In the genomic region with DNA sequence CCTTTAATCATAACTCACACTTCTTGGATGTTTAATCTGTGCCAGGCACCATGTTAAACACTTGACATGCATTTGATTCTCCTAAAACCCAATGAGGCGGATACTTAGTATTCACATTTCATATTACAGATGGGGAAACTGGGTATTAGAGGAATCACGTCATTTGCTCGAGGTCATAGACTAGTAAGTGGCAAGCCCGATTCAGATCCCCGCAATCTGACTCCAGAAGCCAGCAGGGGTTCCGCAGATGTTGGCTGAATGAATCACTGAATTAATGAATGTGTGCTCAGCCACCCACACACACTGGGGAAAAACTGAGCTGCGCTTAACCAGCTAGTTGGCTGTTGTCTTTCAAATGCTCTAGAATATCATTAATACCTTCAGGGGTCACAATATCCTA, we compare ENCODE assay signal across 1 cellular context.
TF ChIP-seq lines count a peak whose summit lies in the region.

No MANE protein-coding gene starts in this region.

TF ChIP-seq in GM23338, 12 proteins besides CTCF, POLR2A, EP300 and RAD21 (continued from another document):
- TF ChIP-seq, protein P1, sequence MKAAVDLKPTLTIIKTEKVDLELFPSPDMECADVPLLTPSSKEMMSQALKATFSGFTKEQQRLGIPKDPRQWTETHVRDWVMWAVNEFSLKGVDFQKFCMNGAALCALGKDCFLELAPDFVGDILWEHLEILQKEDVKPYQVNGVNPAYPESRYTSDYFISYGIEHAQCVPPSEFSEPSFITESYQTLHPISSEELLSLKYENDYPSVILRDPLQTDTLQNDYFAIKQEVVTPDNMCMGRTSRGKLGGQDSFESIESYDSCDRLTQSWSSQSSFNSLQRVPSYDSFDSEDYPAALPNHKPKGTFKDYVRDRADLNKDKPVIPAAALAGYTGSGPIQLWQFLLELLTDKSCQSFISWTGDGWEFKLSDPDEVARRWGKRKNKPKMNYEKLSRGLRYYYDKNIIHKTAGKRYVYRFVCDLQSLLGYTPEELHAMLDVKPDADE (IDR thresholded peaks at IDR 0.05) = no peak
- no peak for TF ChIP-seq JUNB (IDR thresholded peaks at IDR 0.05; ENCODE audit: unreplicated experiment)
- TF ChIP-seq ZNF462 (CRISPR knock-in tag; IDR thresholded peaks at IDR 0.05) = no peak
- no peak for TF ChIP-seq ZNF331 (CRISPR knock-in tag; IDR thresholded peaks at IDR 0.05; ENCODE audit: low read depth)
- TF ChIP-seq REST (IDR thresholded peaks at IDR 0.05; ENCODE audit: unreplicated experiment) = no peak
- no peak for TF ChIP-seq CREB1 (CRISPR knock-in tag; IDR thresholded peaks at IDR 0.05; ENCODE audit: low read depth)
- no peak for TF ChIP-seq EZH2 (IDR thresholded peaks at IDR 0.05; ENCODE audit: low read depth, unreplicated experiment)
- TF ChIP-seq NANOG (IDR thresholded peaks at IDR 0.05; ENCODE audit: borderline replicate concordance) = no peak
- TF ChIP-seq EZH2phosphoT487 (IDR thresholded peaks at IDR 0.05; ENCODE audit: unreplicated experiment) = no peak
